ENCODE assay signal across 1 cellular context in the genomic region with DNA sequence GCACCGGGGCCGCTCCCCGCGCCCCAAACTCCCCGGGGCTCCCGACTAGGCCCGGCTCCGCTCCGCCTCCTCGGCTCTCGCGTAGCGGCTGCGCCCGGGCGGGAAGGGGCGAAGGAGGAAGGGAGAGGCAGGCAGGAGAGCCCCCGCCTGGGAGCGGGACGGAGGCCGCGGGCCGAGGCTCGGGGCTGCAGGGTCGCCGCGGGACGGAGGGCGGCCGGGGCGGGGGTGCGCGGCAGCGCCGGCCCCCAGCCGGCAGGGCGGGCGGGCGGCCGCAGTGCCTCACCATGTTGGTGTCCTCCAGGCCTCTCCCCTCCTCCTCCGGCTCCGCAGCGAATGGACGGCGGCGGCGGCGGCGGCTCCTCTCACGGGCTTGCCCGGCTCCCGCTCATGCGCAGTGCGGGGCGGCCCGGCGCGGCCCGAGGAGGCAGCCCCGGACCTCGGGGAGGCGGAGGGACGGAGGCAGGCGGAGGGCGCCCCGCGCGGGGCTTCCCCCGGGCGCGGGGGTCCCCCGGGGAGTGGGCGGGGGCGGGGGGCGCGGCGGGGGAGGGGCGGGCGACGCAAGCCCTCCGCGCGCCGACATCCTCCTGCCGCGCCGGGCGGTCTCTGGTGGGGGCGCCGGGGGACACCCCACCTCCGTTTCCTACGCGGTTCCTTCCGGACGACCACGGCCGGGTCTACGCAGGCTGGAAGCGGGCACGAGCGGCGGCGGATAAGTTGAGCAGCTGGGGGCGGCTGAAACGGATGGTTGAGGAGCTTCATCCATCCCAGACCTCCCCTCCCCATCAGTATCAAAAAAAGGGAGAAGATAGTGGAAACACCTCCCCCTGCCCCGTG.
TF ChIP-seq lines count a peak whose summit lies in the region.

A gene (minus strand): TSS at position 335 of the 834 bp plus-strand sequence. CDS start 49 bp downstream, at position 286.

TF ChIP-seq in K562, 482 proteins besides CTCF, POLR2A, EP300 and RAD21 (continued from another document and continues in another):
- TF ChIP-seq, protein P1, sequence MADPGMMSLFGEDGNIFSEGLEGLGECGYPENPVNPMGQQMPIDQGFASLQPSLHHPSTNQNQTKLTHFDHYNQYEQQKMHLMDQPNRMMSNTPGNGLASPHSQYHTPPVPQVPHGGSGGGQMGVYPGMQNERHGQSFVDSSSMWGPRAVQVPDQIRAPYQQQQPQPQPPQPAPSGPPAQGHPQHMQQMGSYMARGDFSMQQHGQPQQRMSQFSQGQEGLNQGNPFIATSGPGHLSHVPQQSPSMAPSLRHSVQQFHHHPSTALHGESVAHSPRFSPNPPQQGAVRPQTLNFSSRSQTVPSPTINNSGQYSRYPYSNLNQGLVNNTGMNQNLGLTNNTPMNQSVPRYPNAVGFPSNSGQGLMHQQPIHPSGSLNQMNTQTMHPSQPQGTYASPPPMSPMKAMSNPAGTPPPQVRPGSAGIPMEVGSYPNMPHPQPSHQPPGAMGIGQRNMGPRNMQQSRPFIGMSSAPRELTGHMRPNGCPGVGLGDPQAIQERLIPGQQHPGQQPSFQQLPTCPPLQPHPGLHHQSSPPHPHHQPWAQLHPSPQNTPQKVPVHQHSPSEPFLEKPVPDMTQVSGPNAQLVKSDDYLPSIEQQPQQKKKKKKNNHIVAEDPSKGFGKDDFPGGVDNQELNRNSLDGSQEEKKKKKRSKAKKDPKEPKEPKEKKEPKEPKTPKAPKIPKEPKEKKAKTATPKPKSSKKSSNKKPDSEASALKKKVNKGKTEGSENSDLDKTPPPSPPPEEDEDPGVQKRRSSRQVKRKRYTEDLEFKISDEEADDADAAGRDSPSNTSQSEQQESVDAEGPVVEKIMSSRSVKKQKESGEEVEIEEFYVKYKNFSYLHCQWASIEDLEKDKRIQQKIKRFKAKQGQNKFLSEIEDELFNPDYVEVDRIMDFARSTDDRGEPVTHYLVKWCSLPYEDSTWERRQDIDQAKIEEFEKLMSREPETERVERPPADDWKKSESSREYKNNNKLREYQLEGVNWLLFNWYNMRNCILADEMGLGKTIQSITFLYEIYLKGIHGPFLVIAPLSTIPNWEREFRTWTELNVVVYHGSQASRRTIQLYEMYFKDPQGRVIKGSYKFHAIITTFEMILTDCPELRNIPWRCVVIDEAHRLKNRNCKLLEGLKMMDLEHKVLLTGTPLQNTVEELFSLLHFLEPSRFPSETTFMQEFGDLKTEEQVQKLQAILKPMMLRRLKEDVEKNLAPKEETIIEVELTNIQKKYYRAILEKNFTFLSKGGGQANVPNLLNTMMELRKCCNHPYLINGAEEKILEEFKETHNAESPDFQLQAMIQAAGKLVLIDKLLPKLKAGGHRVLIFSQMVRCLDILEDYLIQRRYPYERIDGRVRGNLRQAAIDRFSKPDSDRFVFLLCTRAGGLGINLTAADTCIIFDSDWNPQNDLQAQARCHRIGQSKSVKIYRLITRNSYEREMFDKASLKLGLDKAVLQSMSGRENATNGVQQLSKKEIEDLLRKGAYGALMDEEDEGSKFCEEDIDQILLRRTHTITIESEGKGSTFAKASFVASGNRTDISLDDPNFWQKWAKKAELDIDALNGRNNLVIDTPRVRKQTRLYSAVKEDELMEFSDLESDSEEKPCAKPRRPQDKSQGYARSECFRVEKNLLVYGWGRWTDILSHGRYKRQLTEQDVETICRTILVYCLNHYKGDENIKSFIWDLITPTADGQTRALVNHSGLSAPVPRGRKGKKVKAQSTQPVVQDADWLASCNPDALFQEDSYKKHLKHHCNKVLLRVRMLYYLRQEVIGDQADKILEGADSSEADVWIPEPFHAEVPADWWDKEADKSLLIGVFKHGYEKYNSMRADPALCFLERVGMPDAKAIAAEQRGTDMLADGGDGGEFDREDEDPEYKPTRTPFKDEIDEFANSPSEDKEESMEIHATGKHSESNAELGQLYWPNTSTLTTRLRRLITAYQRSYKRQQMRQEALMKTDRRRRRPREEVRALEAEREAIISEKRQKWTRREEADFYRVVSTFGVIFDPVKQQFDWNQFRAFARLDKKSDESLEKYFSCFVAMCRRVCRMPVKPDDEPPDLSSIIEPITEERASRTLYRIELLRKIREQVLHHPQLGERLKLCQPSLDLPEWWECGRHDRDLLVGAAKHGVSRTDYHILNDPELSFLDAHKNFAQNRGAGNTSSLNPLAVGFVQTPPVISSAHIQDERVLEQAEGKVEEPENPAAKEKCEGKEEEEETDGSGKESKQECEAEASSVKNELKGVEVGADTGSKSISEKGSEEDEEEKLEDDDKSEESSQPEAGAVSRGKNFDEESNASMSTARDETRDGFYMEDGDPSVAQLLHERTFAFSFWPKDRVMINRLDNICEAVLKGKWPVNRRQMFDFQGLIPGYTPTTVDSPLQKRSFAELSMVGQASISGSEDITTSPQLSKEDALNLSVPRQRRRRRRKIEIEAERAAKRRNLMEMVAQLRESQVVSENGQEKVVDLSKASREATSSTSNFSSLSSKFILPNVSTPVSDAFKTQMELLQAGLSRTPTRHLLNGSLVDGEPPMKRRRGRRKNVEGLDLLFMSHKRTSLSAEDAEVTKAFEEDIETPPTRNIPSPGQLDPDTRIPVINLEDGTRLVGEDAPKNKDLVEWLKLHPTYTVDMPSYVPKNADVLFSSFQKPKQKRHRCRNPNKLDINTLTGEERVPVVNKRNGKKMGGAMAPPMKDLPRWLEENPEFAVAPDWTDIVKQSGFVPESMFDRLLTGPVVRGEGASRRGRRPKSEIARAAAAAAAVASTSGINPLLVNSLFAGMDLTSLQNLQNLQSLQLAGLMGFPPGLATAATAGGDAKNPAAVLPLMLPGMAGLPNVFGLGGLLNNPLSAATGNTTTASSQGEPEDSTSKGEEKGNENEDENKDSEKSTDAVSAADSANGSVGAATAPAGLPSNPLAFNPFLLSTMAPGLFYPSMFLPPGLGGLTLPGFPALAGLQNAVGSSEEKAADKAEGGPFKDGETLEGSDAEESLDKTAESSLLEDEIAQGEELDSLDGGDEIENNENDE (IDR thresholded peaks at IDR 0.05; ENCODE audit: low read depth, low read length) = no peak
- TF ChIP-seq, protein P2, sequence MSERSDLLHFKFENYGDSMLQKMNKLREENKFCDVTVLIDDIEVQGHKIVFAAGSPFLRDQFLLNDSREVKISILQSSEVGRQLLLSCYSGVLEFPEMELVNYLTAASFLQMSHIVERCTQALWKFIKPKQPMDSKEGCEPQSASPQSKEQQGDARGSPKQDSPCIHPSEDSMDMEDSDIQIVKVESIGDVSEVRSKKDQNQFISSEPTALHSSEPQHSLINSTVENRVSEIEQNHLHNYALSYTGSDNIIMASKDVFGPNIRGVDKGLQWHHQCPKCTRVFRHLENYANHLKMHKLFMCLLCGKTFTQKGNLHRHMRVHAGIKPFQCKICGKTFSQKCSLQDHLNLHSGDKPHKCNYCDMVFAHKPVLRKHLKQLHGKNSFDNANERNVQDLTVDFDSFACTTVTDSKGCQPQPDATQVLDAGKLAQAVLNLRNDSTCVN (CRISPR knock-in tag; IDR thresholded peaks at IDR 0.05) = no peak
- TF ChIP-seq, protein P3, sequence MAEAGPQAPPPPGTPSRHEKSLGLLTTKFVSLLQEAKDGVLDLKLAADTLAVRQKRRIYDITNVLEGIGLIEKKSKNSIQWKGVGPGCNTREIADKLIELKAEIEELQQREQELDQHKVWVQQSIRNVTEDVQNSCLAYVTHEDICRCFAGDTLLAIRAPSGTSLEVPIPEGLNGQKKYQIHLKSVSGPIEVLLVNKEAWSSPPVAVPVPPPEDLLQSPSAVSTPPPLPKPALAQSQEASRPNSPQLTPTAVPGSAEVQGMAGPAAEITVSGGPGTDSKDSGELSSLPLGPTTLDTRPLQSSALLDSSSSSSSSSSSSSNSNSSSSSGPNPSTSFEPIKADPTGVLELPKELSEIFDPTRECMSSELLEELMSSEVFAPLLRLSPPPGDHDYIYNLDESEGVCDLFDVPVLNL (CRISPR knock-in tag; IDR thresholded peaks at IDR 0.05; ENCODE audit: low read depth) = no peak
- TF ChIP-seq HEY1 (CRISPR knock-in tag; IDR thresholded peaks at IDR 0.05; ENCODE audit: borderline replicate concordance) = no peak
- TF ChIP-seq, protein P4, sequence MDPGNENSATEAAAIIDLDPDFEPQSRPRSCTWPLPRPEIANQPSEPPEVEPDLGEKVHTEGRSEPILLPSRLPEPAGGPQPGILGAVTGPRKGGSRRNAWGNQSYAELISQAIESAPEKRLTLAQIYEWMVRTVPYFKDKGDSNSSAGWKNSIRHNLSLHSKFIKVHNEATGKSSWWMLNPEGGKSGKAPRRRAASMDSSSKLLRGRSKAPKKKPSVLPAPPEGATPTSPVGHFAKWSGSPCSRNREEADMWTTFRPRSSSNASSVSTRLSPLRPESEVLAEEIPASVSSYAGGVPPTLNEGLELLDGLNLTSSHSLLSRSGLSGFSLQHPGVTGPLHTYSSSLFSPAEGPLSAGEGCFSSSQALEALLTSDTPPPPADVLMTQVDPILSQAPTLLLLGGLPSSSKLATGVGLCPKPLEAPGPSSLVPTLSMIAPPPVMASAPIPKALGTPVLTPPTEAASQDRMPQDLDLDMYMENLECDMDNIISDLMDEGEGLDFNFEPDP (CRISPR knock-in tag; IDR thresholded peaks at IDR 0.05) = no peak
- TF ChIP-seq, protein P5, sequence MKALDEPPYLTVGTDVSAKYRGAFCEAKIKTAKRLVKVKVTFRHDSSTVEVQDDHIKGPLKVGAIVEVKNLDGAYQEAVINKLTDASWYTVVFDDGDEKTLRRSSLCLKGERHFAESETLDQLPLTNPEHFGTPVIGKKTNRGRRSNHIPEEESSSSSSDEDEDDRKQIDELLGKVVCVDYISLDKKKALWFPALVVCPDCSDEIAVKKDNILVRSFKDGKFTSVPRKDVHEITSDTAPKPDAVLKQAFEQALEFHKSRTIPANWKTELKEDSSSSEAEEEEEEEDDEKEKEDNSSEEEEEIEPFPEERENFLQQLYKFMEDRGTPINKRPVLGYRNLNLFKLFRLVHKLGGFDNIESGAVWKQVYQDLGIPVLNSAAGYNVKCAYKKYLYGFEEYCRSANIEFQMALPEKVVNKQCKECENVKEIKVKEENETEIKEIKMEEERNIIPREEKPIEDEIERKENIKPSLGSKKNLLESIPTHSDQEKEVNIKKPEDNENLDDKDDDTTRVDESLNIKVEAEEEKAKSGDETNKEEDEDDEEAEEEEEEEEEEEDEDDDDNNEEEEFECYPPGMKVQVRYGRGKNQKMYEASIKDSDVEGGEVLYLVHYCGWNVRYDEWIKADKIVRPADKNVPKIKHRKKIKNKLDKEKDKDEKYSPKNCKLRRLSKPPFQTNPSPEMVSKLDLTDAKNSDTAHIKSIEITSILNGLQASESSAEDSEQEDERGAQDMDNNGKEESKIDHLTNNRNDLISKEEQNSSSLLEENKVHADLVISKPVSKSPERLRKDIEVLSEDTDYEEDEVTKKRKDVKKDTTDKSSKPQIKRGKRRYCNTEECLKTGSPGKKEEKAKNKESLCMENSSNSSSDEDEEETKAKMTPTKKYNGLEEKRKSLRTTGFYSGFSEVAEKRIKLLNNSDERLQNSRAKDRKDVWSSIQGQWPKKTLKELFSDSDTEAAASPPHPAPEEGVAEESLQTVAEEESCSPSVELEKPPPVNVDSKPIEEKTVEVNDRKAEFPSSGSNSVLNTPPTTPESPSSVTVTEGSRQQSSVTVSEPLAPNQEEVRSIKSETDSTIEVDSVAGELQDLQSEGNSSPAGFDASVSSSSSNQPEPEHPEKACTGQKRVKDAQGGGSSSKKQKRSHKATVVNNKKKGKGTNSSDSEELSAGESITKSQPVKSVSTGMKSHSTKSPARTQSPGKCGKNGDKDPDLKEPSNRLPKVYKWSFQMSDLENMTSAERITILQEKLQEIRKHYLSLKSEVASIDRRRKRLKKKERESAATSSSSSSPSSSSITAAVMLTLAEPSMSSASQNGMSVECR (CRISPR knock-in tag; IDR thresholded peaks at IDR 0.05) = no peak
- no peak for TF ChIP-seq NUFIP1 (IDR thresholded peaks at IDR 0.05; ENCODE audit: partially characterized antibody)
- TF ChIP-seq, protein P6, sequence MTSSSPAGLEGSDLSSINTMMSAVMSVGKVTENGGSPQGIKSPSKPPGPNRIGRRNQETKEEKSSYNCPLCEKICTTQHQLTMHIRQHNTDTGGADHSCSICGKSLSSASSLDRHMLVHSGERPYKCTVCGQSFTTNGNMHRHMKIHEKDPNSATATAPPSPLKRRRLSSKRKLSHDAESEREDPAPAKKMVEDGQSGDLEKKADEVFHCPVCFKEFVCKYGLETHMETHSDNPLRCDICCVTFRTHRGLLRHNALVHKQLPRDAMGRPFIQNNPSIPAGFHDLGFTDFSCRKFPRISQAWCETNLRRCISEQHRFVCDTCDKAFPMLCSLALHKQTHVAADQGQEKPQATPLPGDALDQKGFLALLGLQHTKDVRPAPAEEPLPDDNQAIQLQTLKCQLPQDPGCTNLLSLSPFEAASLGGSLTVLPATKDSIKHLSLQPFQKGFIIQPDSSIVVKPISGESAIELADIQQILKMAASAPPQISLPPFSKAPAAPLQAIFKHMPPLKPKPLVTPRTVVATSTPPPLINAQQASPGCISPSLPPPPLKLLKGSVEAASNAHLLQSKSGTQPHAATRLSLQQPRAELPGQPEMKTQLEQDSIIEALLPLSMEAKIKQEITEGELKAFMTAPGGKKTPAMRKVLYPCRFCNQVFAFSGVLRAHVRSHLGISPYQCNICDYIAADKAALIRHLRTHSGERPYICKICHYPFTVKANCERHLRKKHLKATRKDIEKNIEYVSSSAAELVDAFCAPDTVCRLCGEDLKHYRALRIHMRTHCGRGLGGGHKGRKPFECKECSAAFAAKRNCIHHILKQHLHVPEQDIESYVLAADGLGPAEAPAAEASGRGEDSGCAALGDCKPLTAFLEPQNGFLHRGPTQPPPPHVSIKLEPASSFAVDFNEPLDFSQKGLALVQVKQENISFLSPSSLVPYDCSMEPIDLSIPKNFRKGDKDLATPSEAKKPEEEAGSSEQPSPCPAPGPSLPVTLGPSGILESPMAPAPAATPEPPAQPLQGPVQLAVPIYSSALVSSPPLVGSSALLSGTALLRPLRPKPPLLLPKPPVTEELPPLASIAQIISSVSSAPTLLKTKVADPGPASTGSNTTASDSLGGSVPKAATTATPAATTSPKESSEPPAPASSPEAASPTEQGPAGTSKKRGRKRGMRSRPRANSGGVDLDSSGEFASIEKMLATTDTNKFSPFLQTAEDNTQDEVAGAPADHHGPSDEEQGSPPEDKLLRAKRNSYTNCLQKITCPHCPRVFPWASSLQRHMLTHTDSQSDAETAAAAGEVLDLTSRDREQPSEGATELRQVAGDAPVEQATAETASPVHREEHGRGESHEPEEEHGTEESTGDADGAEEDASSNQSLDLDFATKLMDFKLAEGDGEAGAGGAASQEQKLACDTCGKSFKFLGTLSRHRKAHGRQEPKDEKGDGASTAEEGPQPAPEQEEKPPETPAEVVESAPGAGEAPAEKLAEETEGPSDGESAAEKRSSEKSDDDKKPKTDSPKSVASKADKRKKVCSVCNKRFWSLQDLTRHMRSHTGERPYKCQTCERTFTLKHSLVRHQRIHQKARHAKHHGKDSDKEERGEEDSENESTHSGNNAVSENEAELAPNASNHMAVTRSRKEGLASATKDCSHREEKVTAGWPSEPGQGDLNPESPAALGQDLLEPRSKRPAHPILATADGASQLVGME (CRISPR knock-in tag; IDR thresholded peaks at IDR 0.05) = no peak
- TF ChIP-seq, protein P7, sequence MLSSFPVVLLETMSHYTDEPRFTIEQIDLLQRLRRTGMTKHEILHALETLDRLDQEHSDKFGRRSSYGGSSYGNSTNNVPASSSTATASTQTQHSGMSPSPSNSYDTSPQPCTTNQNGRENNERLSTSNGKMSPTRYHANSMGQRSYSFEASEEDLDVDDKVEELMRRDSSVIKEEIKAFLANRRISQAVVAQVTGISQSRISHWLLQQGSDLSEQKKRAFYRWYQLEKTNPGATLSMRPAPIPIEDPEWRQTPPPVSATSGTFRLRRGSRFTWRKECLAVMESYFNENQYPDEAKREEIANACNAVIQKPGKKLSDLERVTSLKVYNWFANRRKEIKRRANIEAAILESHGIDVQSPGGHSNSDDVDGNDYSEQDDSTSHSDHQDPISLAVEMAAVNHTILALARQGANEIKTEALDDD (IDR thresholded peaks at IDR 0.05) = no peak
- TF ChIP-seq, protein P8, sequence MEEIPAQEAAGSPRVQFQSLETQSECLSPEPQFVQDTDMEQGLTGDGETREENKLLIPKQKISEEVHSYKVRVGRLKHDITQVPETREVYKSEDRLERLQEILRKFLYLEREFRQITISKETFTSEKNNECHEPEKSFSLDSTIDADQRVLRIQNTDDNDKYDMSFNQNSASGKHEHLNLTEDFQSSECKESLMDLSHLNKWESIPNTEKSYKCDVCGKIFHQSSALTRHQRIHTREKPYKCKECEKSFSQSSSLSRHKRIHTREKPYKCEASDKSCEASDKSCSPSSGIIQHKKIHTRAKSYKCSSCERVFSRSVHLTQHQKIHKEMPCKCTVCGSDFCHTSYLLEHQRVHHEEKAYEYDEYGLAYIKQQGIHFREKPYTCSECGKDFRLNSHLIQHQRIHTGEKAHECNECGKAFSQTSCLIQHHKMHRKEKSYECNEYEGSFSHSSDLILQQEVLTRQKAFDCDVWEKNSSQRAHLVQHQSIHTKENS (CRISPR knock-in tag; IDR thresholded peaks at IDR 0.05) = no peak
- TF ChIP-seq RBM22 (IDR thresholded peaks at IDR 0.05; ENCODE audit: low read depth, low read length, poor library complexity, severe bottlenecking) = no peak
